ENCODE assay signal across 1 cellular context in genomic region chr11:125638315-125638714, GRCh38.
A peak's percentile ranks its signal among the peaks of the same experiment; 100 is the strongest.
TF ChIP-seq lines count a peak whose summit lies in the region.

No MANE protein-coding gene starts in this region.

TF ChIP-seq in HepG2, 621 proteins besides CTCF, POLR2A, EP300 and RAD21 (continued from another document):
- TF ChIP-seq HNF4A (CRISPR knock-in tag; IDR thresholded peaks at IDR 0.05) (peak; percentile 35; the same call in 1 of the 2 replicates), ZNF740 (CRISPR knock-in tag; IDR thresholded peaks at IDR 0.05) (no peak), DR1 (CRISPR knock-in tag; IDR thresholded peaks at IDR 0.05) (no peak)
- TF ChIP-seq, protein P1, sequence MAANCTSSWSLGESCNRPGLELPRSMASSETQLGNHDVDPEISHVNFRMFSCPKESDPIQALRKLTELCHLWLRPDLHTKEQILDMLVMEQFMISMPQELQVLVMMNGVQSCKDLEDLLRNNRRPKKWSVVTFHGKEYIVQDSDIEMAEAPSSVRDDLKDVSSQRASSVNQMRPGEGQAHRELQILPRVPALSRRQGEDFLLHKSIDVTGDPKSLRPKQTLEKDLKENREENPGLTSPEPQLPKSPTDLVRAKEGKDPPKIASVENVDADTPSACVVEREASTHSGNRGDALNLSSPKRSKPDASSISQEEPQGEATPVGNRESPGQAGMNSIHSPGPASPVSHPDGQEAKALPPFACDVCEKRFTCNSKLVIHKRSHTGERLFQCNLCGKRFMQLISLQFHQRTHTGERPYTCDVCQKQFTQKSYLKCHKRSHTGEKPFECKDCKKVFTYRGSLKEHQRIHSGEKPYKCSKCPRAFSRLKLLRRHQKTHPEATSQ (CRISPR knock-in tag; IDR thresholded peaks at IDR 0.05; ENCODE audit: borderline replicate concordance), result no peak
